15 cellular contexts compared by ENCODE assay signal in genomic region chr18:70555046-70555445, GRCh38.
"Had no signal": no experiment of that assay in that cellular context is flagged by ENCODE, and none has a peak within 500 bp of the region (broad histone marks: within the 10 kb centered on the region; RNA-seq: fewer than 3 reads in every experiment).

No MANE protein-coding gene starts in this region.

- H3K27ac ChIP-seq: cardiac muscle cell, right lobe of liver, spleen had no signal

- H3K4me1 ChIP-seq: right lobe of liver, spleen had no signal

- H3K4me1 Mint-ChIP-seq: activated CD4-positive, alpha-beta T cell treated with anti-CD3 and anti-CD28 coated beads for 36 hours; activated CD8-positive, alpha-beta memory T cell treated with anti-CD3 and anti-CD28 coated beads, Interleukin-2, amount 10 ng/mL, durations not matched to agents 7 days and 5 days; stimulated activated naive CD8-positive, alpha-beta T cell treated with anti-CD3 and anti-CD28 coated beads, Interleukin-15, amount 100 ng/mL, for 72 hours had no signal

- H3K4me3 Mint-ChIP-seq: activated CD4-positive, alpha-beta memory T cell treated with anti-CD3 and anti-CD28 coated beads for 36 hours; activated CD4-positive, alpha-beta T cell treated with anti-CD3 and anti-CD28 coated beads for 36 hours; activated CD8-positive, alpha-beta memory T cell treated with anti-CD3 and anti-CD28 coated beads, Interleukin-2, amount 10 ng/mL, durations not matched to agents 7 days and 5 days; activated naive CD4-positive, alpha-beta T cell treated with anti-CD3 and anti-CD28 coated beads, Interleukin-2, amount 10 ng/mL, durations not matched to agents 7 days and 5 days; stimulated activated naive CD8-positive, alpha-beta T cell treated with anti-CD3 and anti-CD28 coated beads, Interleukin-15, amount 100 ng/mL, for 72 hours; type B pancreatic cell had no signal

- H3K36me3 ChIP-seq: cardiac muscle cell, right lobe of liver, spleen had no signal

- H3K36me3 Mint-ChIP-seq: activated CD4-positive, alpha-beta memory T cell treated with anti-CD3 and anti-CD28 coated beads for 36 hours; activated CD8-positive, alpha-beta memory T cell treated with anti-CD3 and anti-CD28 coated beads, Interleukin-2, amount 10 ng/mL, durations not matched to agents 7 days and 5 days; activated naive CD4-positive, alpha-beta T cell treated with anti-CD3 and anti-CD28 coated beads, Interleukin-2, amount 10 ng/mL, durations not matched to agents 7 days and 5 days; type B pancreatic cell had no signal

- H3K9me3 ChIP-seq: right lobe of liver, spleen had no signal

- H3K9me3 Mint-ChIP-seq: activated CD4-positive, alpha-beta memory T cell treated with anti-CD3 and anti-CD28 coated beads for 36 hours; activated naive CD4-positive, alpha-beta T cell treated with anti-CD3 and anti-CD28 coated beads, Interleukin-2, amount 10 ng/mL, durations not matched to agents 7 days and 5 days; activated T-helper 2 cell treated with anti-CD3 and anti-CD28 coated beads, Interferon-gamma antibody, Interleukin-2, Interleukin-4, amounts not matched to agents 10 μg/mL and 5 μg/mL and 100 μg/mL, durations not matched to agents 14 hours and 24 hours and 36 hours; type B pancreatic cell had no signal

- DNase-seq: activated CD4-positive, alpha-beta memory T cell treated with anti-CD3 and anti-CD28 coated beads for 36 hours; activated CD4-positive, alpha-beta T cell treated with anti-CD3 and anti-CD28 coated beads for 36 hours; activated CD8-positive, alpha-beta memory T cell treated with anti-CD3 and anti-CD28 coated beads, Interleukin-2, amount 10 ng/mL, durations not matched to agents 7 days and 5 days; activated naive CD4-positive, alpha-beta T cell treated with anti-CD3 and anti-CD28 coated beads, Interleukin-2, amount 10 ng/mL, durations not matched to agents 7 days and 5 days; activated T-cell treated with anti-CD3 and anti-CD28 coated beads, Interleukin-2, amount 50 U/mL, for 1 hour; dorsolateral prefrontal cortex; islet precursor cell; midbrain; right lobe of liver; spleen; stimulated activated naive CD8-positive, alpha-beta T cell treated with anti-CD3 and anti-CD28 coated beads, Interleukin-15, amount 100 ng/mL, for 72 hours had no signal

- H3K4me3 ChIP-seq: cardiac muscle cell, dorsolateral prefrontal cortex, right lobe of liver, spleen had no signal

- ATAC-seq: activated CD4-positive, alpha-beta T cell treated with anti-CD3 and anti-CD28 coated beads for 36 hours; activated CD8-positive, alpha-beta memory T cell treated with anti-CD3 and anti-CD28 coated beads, Interleukin-2, amount 10 ng/mL, durations not matched to agents 7 days and 5 days; right lobe of liver; stimulated activated naive CD8-positive, alpha-beta T cell treated with anti-CD3 and anti-CD28 coated beads, Interleukin-15, amount 100 ng/mL, for 72 hours had no signal

- H3K27me3 ChIP-seq: cardiac muscle cell, dorsolateral prefrontal cortex, right lobe of liver, spleen had no signal

- H3K27me3 Mint-ChIP-seq: activated CD4-positive, alpha-beta memory T cell treated with anti-CD3 and anti-CD28 coated beads for 36 hours; activated CD4-positive, alpha-beta T cell treated with anti-CD3 and anti-CD28 coated beads for 36 hours; activated CD8-positive, alpha-beta memory T cell treated with anti-CD3 and anti-CD28 coated beads, Interleukin-2, amount 10 ng/mL, durations not matched to agents 7 days and 5 days; activated naive CD4-positive, alpha-beta T cell treated with anti-CD3 and anti-CD28 coated beads, Interleukin-2, amount 10 ng/mL, durations not matched to agents 7 days and 5 days; progenitor cell of endocrine pancreas; stimulated activated naive CD8-positive, alpha-beta T cell treated with anti-CD3 and anti-CD28 coated beads, Interleukin-15, amount 100 ng/mL, for 72 hours; type B pancreatic cell had no signal

- H3K27ac Mint-ChIP-seq: activated CD4-positive, alpha-beta memory T cell treated with anti-CD3 and anti-CD28 coated beads for 36 hours; activated CD4-positive, alpha-beta T cell treated with anti-CD3 and anti-CD28 coated beads for 36 hours; activated CD8-positive, alpha-beta memory T cell treated with anti-CD3 and anti-CD28 coated beads, Interleukin-2, amount 10 ng/mL, durations not matched to agents 7 days and 5 days; activated naive CD4-positive, alpha-beta T cell treated with anti-CD3 and anti-CD28 coated beads, Interleukin-2, amount 10 ng/mL, durations not matched to agents 7 days and 5 days; activated T-helper 2 cell treated with anti-CD3 and anti-CD28 coated beads, Interferon-gamma antibody, Interleukin-2, Interleukin-4, amounts not matched to agents 10 μg/mL and 5 μg/mL and 100 μg/mL, durations not matched to agents 14 hours and 24 hours and 36 hours; progenitor cell of endocrine pancreas; stimulated activated naive CD8-positive, alpha-beta T cell treated with anti-CD3 and anti-CD28 coated beads, Interleukin-15, amount 100 ng/mL, for 72 hours; type B pancreatic cell had no signal
